ENCODE assay signal across 3 cellular contexts in genomic region chr10:34895977-34896376, GRCh38.
"Had no signal": no experiment of that assay in that cellular context is flagged by ENCODE, and none has a peak within 500 bp of the region (broad histone marks: within the 10 kb centered on the region; RNA-seq: fewer than 3 reads in every experiment).

No MANE protein-coding gene starts in this region.

- H3K4me3 ChIP-seq: GM12878 had no signal

- DNase-seq: GDM1, GF-D8 had no signal

- ATAC-seq: GM12878 had no signal
